ENCODE assay signal across 33 cellular contexts in genomic region chr1:56671085-56671484, GRCh38. TPM values are rescaled to one million over a fixed set of nuclear protein-coding genes. Genes with fewer than 3 reads are reported as not detected.
"Had no signal": no experiment of that assay in that cellular context is flagged by ENCODE, and none has a peak within 500 bp of the region (broad histone marks: within the 10 kb centered on the region; RNA-seq: fewer than 3 reads in every experiment).

No MANE protein-coding gene starts in this region.

- H3K27ac ChIP-seq: adrenal gland, ascending aorta, body of pancreas, brain microvascular endothelial cell, breast epithelium, cardiac muscle cell had no signal

- H3K4me3 ChIP-seq: adrenal gland, ascending aorta, body of pancreas, breast epithelium, cardiac muscle cell had no signal

- H3K36me3 ChIP-seq: adrenal gland, ascending aorta, brain microvascular endothelial cell, breast epithelium, cardiac muscle cell had no signal

- ATAC-seq: activated naive CD4-positive, alpha-beta T cell treated with anti-CD3 and anti-CD28 coated beads, Interleukin-2, amount 50 U/mL, for 72 hours; activated naive CD8-positive, alpha-beta T cell treated with anti-CD3 and anti-CD28 coated beads, Interleukin-2, amount 50 U/mL, for 24 hours; activated T-cell treated with anti-CD3 and anti-CD28 coated beads, Interleukin-2, amount 50 U/mL, for 4 hours; activated T-cell treated with anti-CD3 and anti-CD28 coated beads, Interleukin-2, amount 50 U/mL, for 72 hours; activated T-helper 17 cell treated with anti-CD3 and anti-CD28 coated beads, Interleukin-2, amount 50 U/mL, for 72 hours; body of pancreas had no signal

- H3K27me3 ChIP-seq: adrenal gland, ascending aorta, body of pancreas, brain microvascular endothelial cell, breast epithelium, cardiac muscle cell had no signal

- DNase-seq: activated effector memory CD4-positive, alpha-beta T cell treated with anti-CD3 and anti-CD28 coated beads, Interleukin-2, amount 50 U/mL, for 16 hours; activated effector memory CD4-positive, alpha-beta T cell treated with Interleukin-2 at 50 U/mL for 16 hours; activated gamma-delta T cell; activated gamma-delta T cell treated with Interleukin-2 at 50 U/mL for 16 hours; activated naive CD4-positive, alpha-beta T cell treated with anti-CD3 and anti-CD28 coated beads for 36 hours; activated naive CD4-positive, alpha-beta T cell treated with anti-CD3 and anti-CD28 coated beads, Interleukin-2, amount 10 ng/mL, durations not matched to agents 7 days and 5 days; activated naive CD4-positive, alpha-beta T cell treated with anti-CD3 and anti-CD28 coated beads, Interleukin-2, amount 50 U/mL, for 16 hours; activated naive CD4-positive, alpha-beta T cell treated with Interleukin-2 at 50 U/mL for 16 hours; activated naive CD8-positive, alpha-beta T cell treated with anti-CD3 and anti-CD28 coated beads for 36 hours; activated naive CD8-positive, alpha-beta T cell treated with anti-CD3 and anti-CD28 coated beads, Interleukin-2, amount 10 ng/mL, durations not matched to agents 7 days and 5 days; activated naive CD8-positive, alpha-beta T cell treated with anti-CD3 and anti-CD28 coated beads, Interleukin-2, amount 50 U/mL, for 24 hours; activated T-cell treated with anti-CD3 and anti-CD28 coated beads, Interleukin-2, amount 50 U/mL, for 1 hour; activated T-cell treated with anti-CD3 and anti-CD28 coated beads, Interleukin-2, amount 50 U/mL, for 24 hours; activated T-cell treated with anti-CD3 and anti-CD28 coated beads, Interleukin-2, amount 50 U/mL, for 4 hours; activated T-cell treated with anti-CD3 and anti-CD28 coated beads, Interleukin-2, amount 50 U/mL, for 48 hours; activated T-cell treated with anti-CD3 and anti-CD28 coated beads, Interleukin-2, amount 50 U/mL, for 72 hours; adrenal gland; amniotic stem cell; amygdala; anterior cingulate cortex; aorta; body of pancreas; brain microvascular endothelial cell; caudate nucleus; central memory CD4-positive, alpha-beta T cell; cerebellar nuclear complex had no signal

- H3K4me1 ChIP-seq: adrenal gland, ascending aorta, body of pancreas, breast epithelium had no signal

- H3K9me3 ChIP-seq: adrenal gland, ascending aorta, body of pancreas, breast epithelium had no signal

RNA-seq across cellular contexts. Expression of gene PRKAA2, which starts 26.0 kb away (rescaled TPM):
- total RNA-seq: activated naive CD4-positive, alpha-beta T cell treated with anti-CD3 and anti-CD28 coated beads for 36 hours; activated naive CD8-positive, alpha-beta T cell treated with anti-CD3 and anti-CD28 coated beads, Interleukin-2, amount 10 ng/mL, durations not matched to agents 7 days and 5 days; activated T-cell treated with anti-CD3 and anti-CD28 coated beads, Interleukin-2, amount 50 U/mL, for 4 hours; activated T-cell treated with anti-CD3 and anti-CD28 coated beads, Interleukin-2, amount 50 U/mL, for 72 hours; activated T-helper 1 cell treated with anti-CD3 and anti-CD28 coated beads, Interleukin-12 subunit alpha, Interleukin-12 subunit beta, Interleukin-2, Interleukin-4 antibody, amounts not matched to agents 30 ng/mL and 10 ng/mL and 1 ng/mL, durations not matched to agents 14 hours and 24 hours and 36 hours; activated T-helper 2 cell treated with anti-CD3 and anti-CD28 coated beads, Interferon-gamma antibody, Interleukin-2, Interleukin-4, amounts not matched to agents 10 μg/mL and 5 μg/mL and 100 μg/mL, durations not matched to agents 14 hours and 24 hours and 36 hours had no signal
